In the genomic region with DNA sequence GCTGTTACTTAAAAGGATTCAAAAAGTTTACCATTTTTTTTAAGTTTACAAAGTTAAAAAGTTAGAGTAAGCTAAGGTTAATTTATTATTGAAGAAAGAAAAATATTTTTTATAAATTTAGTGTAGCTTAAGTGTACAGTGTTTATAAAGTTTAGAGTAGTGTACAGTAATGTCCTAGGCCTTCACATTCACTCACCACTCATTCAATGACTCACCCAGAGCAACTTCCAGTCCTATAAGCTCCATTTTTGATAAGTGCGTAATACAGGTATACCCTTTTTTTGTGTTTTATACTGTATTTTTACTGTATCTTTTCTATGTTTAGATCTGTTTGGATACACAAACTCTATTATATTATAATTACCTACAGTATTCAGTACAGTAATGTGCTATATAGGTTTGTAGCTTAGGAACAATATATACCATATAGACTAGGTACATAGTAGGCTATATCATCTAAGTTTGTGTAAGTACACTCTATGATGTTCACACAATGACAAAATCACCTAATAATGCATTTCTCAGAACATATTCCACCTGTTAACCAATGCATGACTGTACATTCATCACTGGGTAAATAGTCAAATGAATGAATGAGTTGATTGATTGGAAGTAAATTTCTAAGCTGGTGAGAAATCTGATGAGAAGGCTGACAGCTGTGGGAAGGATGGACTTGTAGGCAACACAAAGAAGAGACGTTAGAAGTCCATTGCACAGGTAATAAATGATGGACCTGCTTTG, we compare ENCODE assay signal across 32 cellular contexts.
DNase-seq lines count a peak whose midpoint lies in the region; ATAC-seq, FAIRE-seq and TF ChIP-seq lines count a peak whose summit lies in the region.
"Had no signal": no experiment of that assay in that cellular context is flagged by ENCODE, and none has a peak within 500 bp of the region (broad histone marks: within the 10 kb centered on the region; RNA-seq: fewer than 3 reads in every experiment).

No MANE protein-coding gene starts in this region.

- H3K36me3 ChIP-seq in bronchial epithelial cell (ENCODE audit: control insufficient read depth, insufficient read depth, low read length), result no peaks in the 10 kb centered on the region
- H3K36me3 ChIP-seq: esophagus muscularis mucosa, right atrium auricular region had no signal

- FAIRE-seq in bronchial epithelial cell (lab: Jason Lieb, UNC), result no peak
- FAIRE-seq in frontal cortex (lab: Jason Lieb, UNC), result peak; percentile 58
- FAIRE-seq: GM18507, HepG2 had no signal

- H3K4me3 ChIP-seq in bronchial epithelial cell (ENCODE audit: low read depth, low read length), result no peak overlapping the region
- H3K4me3 ChIP-seq: esophagus muscularis mucosa, right atrium auricular region had no signal

- TF ChIP-seq CTCF in bronchial epithelial cell (IDR thresholded peaks at IDR 0.05; ENCODE audit: insufficient read depth, low read length, severe bottlenecking), result no peak

- DNase-seq in EL (peak; percentile 32), LHCN-M2 (ENCODE audit: low read depth) (peak; percentile 48), bronchial epithelial cell (ENCODE audit: low read depth) (peak; percentile 59), frontal cortex (ENCODE audit: low spot score in 2 of 2) (no peak), hypothalamus (lab: John Stamatoyannopoulos, UW) (no peak), mesenteric fat pad (ENCODE audit: low spot score) (no peak), NCI-H1417 (lab: John Stamatoyannopoulos, UW) (no peak)
- DNase-seq: activated CD4-positive, alpha-beta T cell treated with anti-CD3 and anti-CD28 coated beads, Interleukin-2, amount 10 ng/mL, durations not matched to agents 24 days and 14 days; activated CD8-positive, alpha-beta memory T cell treated with anti-CD3 and anti-CD28 coated beads for 24 hours; activated T-cell treated with anti-CD3 and anti-CD28 coated beads for 4 hours; AML-193; Calu3; CD4-positive, CD25-positive, alpha-beta regulatory T cell; DMS79 treated with DMSO at 0.1 percent for 48 hours; effector memory CD8-positive, alpha-beta T cell; H9; Kasumi-1; left ventricle myocardium superior; MV-4-11; NCI-H146; NCI-H226; NCI-H526 treated with DMSO at 0.1 percent for 48 hours; SIG-M5; stimulated activated CD4-positive, alpha-beta T cell treated with anti-CD3 and anti-CD28 coated beads, Interleukin-1b, Interleukin-23, amount 100 ng/mL, for 48 hours; stimulated activated naive CD8-positive, alpha-beta T cell treated with anti-CD3 and anti-CD28 coated beads, Interleukin-15, Interleukin-2, amounts not matched to agents 100 U/mL and 50 U/mL, for 24 hours had no signal

- H3K27me3 ChIP-seq in bronchial epithelial cell (ENCODE audit: control insufficient read depth, insufficient read depth, low read length), result no peaks in the 10 kb centered on the region
- H3K27me3 ChIP-seq: esophagus muscularis mucosa, right atrium auricular region had no signal

- ATAC-seq in HG02840 (IDR thresholded peaks at IDR 0.05; ENCODE audit: low FRiP score, unreplicated experiment), result no peak
- ATAC-seq: activated naive CD4-positive, alpha-beta T cell treated with anti-CD3 and anti-CD28 coated beads, Interleukin-2, amount 50 U/mL, for 72 hours; effector memory CD8-positive, alpha-beta T cell; HepG2; left ventricle myocardium superior; Panc1; stimulated activated naive CD8-positive, alpha-beta T cell treated with anti-CD3 and anti-CD28 coated beads, Interleukin-15, Interleukin-2, amounts not matched to agents 100 U/mL and 50 U/mL, for 24 hours had no signal

Comparison
In these comparisons a context has a peak if more than half of its experiments do, and no peak if none do; other contexts are left out.
1. DNase-seq: peak in EL (single experiment), LHCN-M2 (single experiment) and bronchial epithelial cell (single experiment); none in frontal cortex (0 of 2), hypothalamus (0 of 51), mesenteric fat pad (single experiment) and NCI-H1417 (0 of 3).